ENCODE assay signal across 1 cellular context in the genomic region with DNA sequence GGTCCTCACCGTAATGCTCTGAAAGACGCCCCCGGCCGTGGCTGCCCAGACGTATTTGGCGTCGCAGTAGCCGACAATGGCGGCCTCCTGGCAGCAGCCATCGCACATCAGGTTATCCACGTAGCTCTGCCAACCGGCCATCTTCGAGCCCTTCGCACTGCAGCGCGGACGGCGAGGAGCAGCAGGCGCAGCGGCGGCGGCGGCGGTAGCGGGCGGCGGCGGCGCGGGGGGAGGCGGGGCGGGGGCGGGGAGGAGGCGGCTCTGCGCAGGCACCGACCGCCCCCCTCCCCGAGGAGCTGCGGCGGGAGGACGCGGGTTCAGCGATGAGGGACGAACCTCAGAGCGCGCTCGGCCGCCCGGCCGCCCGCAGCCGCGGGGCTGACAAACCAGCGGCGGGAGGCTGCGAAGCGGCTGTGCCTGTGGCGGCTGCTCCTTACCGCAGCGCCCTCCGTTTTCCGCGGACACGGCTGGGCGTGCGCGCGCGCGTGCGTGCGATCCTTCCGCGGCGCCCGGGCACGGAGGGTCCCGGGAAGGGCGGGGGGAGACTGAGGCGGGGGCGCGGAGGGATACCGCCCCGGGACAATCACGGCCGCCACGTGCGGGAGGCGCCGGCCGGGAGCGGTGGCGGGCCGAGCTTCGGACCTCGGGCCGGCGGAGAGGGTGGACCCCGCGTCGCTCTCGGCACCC.
TF ChIP-seq lines count a peak whose summit lies in the region.

Gene PFN2, minus strand, starts transcription at position 180 of the 687 bp plus-strand sequence. Its CDS starts 39 bp downstream, at position 141.

TF ChIP-seq in HepG2, 621 proteins besides CTCF, POLR2A, EP300 and RAD21 (continued from another document and continues in another):
- TF ChIP-seq THAP9 (CRISPR knock-in tag; IDR thresholded peaks at IDR 0.05; ENCODE audit: borderline replicate concordance) (no peak), RBAK (CRISPR knock-in tag; IDR thresholded peaks at IDR 0.05) (no peak), ZNF546 (CRISPR knock-in tag; conservative IDR thresholded peaks at IDR 0.05) (peak; percentile 63; the same call in 1 of the 2 replicates), ZNF18 (CRISPR knock-in tag; IDR thresholded peaks at IDR 0.05; ENCODE audit: insufficient replicate concordance) (no peak), RERE (CRISPR knock-in tag; IDR thresholded peaks at IDR 0.05; ENCODE audit: low read depth) (no peak; the same call in 1 of the 2 replicates), NBN (conservative IDR thresholded peaks at IDR 0.05) (no peak), SUZ12 (IDR thresholded peaks at IDR 0.05; ENCODE audit: low read depth, low read length) (no peak), ZBTB26 (CRISPR knock-in tag; IDR thresholded peaks at IDR 0.05; ENCODE audit: borderline replicate concordance) (no peak), HOXA3 (CRISPR knock-in tag; IDR thresholded peaks at IDR 0.05) (peak; percentile 73), ZHX2 (IDR thresholded peaks at IDR 0.05; ENCODE audit: low read depth) (no peak), ZHX2 (CRISPR knock-in tag; IDR thresholded peaks at IDR 0.05; ENCODE audit: borderline replicate concordance) (peak; percentile 32; the same call in 1 of the 2 replicates), KLF6 (CRISPR knock-in tag; IDR thresholded peaks at IDR 0.05) (peak; percentile 89; the same call in 1 of the 2 replicates), PHF8 (CRISPR knock-in tag; IDR thresholded peaks at IDR 0.05) (peak; percentile 73), ADNP (CRISPR knock-in tag; IDR thresholded peaks at IDR 0.05) (no peak), BRCA1 (CRISPR knock-in tag; IDR thresholded peaks at IDR 0.05) (no peak), ZNF550 (CRISPR knock-in tag; IDR thresholded peaks at IDR 0.05; ENCODE audit: borderline replicate concordance) (no peak), ZNF629 (CRISPR knock-in tag; conservative IDR thresholded peaks at IDR 0.05) (peak; percentile 49; the same call in 1 of the 2 replicates), PHF21A (CRISPR knock-in tag; IDR thresholded peaks at IDR 0.05) (no peak; the same call in 1 of the 2 replicates), BHLHE40 (IDR thresholded peaks at IDR 0.05; ENCODE audit: low read length) (peak; percentile 89), ZNF678 (CRISPR knock-in tag; IDR thresholded peaks at IDR 0.05) (peak; percentile 51; the same call in 1 of the 2 replicates), GZF1 (CRISPR knock-in tag; IDR thresholded peaks at IDR 0.05) (peak; percentile 85; the same call in 1 of the 2 replicates), RBM39 (IDR thresholded peaks at IDR 0.05; ENCODE audit: low read depth, low read length, poor library complexity, severe bottlenecking) (no peak), ZNF350 (CRISPR knock-in tag; IDR thresholded peaks at IDR 0.05; ENCODE audit: borderline replicate concordance, low read depth) (no peak), ZNF432 (CRISPR knock-in tag; IDR thresholded peaks at IDR 0.05; ENCODE audit: borderline replicate concordance) (no peak), SIX4 (CRISPR knock-in tag; IDR thresholded peaks at IDR 0.05) (no peak; the same call in 1 of the 2 replicates), PITX1 (CRISPR knock-in tag; IDR thresholded peaks at IDR 0.05) (no peak; the same call in 1 of the 2 replicates), SRSF1 (optimal IDR thresholded peaks at IDR 0.05; ENCODE audit: low read depth, low read length) (no peak), ASH2L (IDR thresholded peaks at IDR 0.05; ENCODE audit: insufficient read length, low read depth, low read length) (peak; percentile 95), ZNF446 (CRISPR knock-in tag; IDR thresholded peaks at IDR 0.05) (peak; percentile 92; the same call in 1 of the 2 replicates), ZFP82 (CRISPR knock-in tag; IDR thresholded peaks at IDR 0.05; ENCODE audit: borderline replicate concordance) (peak; percentile 85)
- TF ChIP-seq, protein P1, sequence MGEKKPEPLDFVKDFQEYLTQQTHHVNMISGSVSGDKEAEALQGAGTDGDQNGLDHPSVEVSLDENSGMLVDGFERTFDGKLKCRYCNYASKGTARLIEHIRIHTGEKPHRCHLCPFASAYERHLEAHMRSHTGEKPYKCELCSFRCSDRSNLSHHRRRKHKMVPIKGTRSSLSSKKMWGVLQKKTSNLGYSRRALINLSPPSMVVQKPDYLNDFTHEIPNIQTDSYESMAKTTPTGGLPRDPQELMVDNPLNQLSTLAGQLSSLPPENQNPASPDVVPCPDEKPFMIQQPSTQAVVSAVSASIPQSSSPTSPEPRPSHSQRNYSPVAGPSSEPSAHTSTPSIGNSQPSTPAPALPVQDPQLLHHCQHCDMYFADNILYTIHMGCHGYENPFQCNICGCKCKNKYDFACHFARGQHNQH (CRISPR knock-in tag; IDR thresholded peaks at IDR 0.05), result no peak
- TF ChIP-seq, protein P2, sequence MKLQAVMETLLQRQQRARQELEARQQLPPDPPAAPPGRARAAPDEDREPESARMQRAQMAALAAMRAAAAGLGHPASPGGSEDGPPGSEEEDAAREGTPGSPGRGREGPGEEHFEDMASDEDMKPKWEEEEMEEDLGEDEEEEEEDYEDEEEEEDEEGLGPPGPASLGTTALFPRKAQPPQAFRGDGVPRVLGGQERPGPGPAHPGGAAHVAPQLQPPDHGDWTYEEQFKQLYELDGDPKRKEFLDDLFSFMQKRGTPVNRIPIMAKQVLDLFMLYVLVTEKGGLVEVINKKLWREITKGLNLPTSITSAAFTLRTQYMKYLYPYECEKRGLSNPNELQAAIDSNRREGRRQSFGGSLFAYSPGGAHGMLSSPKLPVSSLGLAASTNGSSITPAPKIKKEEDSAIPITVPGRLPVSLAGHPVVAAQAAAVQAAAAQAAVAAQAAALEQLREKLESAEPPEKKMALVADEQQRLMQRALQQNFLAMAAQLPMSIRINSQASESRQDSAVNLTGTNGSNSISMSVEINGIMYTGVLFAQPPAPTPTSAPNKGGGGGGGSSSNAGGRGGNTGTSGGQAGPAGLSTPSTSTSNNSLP (IDR thresholded peaks at IDR 0.05; ENCODE audit: low read depth, low read length), result no peak
